In the genomic region with DNA sequence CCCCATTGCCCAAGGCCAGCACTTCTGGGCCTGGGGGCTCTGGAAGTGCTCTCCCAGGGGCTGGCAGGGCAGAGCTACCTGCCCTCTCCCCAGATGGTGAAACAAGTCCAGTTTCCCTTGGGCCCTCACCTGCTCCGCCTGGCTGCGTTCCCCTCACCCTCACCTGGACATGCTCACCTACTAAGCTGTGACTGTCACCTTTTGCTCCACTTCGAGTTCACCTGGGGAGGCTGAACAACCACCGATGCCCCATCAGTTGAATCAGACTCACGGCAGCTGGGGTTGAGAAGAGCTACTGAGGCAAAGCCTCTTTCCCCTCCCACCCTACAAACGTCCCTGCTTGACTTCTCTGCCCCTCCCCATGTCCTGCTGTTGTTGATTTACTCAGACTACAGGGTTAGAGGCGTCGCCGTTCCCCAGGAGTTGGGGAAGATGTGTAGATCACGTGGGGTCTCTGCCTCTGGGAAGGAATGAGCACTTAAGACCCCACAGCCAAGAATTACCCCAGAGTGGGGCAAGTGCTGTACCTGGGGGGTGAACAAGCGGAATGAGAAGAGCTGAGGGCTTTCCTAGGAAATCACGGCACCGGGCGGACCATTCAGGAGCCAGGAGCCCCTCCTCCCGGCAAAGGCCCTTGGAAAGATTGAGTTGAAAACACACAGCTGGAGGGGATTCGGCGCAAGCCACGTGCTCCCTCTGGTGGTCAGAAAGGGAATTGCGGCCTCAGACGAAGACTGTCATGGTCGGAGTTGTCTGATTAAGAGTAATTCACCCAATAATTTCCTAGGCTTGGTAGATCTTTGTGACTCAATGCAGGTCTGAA, we compare ENCODE assay signal across 8 cellular contexts. TPM values are rescaled to one million over a fixed set of nuclear protein-coding genes. Genes with fewer than 3 reads are reported as not detected.
DNase-seq lines count a peak whose midpoint lies in the region; ATAC-seq, FAIRE-seq and TF ChIP-seq lines count a peak whose summit lies in the region.

No MANE protein-coding gene starts in this region.

- peak; percentile 95 for TF ChIP-seq CTCF in RWPE2 (IDR thresholded peaks at IDR 0.05; ENCODE audit: poor library complexity, severe bottlenecking)

- H3K79me2 ChIP-seq in Karpas-422 (ENCODE audit: low read length), result no peaks in the 10 kb centered on the region

- H3K9me3 ChIP-seq in Karpas-422 (ENCODE audit: low read length), result no peaks in the 10 kb centered on the region
- H3K9me3 ChIP-seq in RWPE2 (ENCODE audit: severe bottlenecking), result no peaks in the 10 kb centered on the region

- no peak overlapping the region for H2AFZ ChIP-seq in Karpas-422 (ENCODE audit: low read length)

- H3K27ac ChIP-seq in Karpas-422 (ENCODE audit: low read length), result no peak overlapping the region
- no peak overlapping the region for H3K27ac ChIP-seq in RWPE2 (ENCODE audit: poor library complexity, severe bottlenecking)

- no peaks in the 10 kb centered on the region for H3K9me2 ChIP-seq in Karpas-422 (replicated peaks; ENCODE audit: insufficient read depth, low read length)

- FAIRE-seq in GM18507 (lab: Jason Lieb, UNC), result peak; percentile 97

- DNase-seq in A172 (ENCODE audit: low spot score), result peak; percentile 67
- DNase-seq in GM18507 (ENCODE audit: extremely low spot score, insufficient read length, low read depth), result peak; percentile 57
- peak; percentile 76 for DNase-seq in Karpas-422
- DNase-seq in RWPE2 (ENCODE audit: low spot score), result no peak
- DNase-seq in activated effector memory CD4-positive, alpha-beta T cell treated with anti-CD3 and anti-CD28 coated beads, Interleukin-2, amount 50 U/mL, for 16 hours, result peak; percentile 96
- DNase-seq in foreskin melanocyte, result peak; percentile 63
- DNase-seq in nucleus accumbens (lab: John Stamatoyannopoulos, UW), result peak in 50 of 56 donors; percentile 24 to 92 (median 73)
- peak; percentile 96 for DNase-seq in superior temporal gyrus (ENCODE audit: extremely low spot score)

- no peaks in the 10 kb centered on the region for H4K20me1 ChIP-seq in Karpas-422 (ENCODE audit: insufficient read depth, low read depth, low read length)

- H3K36me3 ChIP-seq in Karpas-422 (ENCODE audit: insufficient read depth, low read length) (no peaks in the 10 kb centered on the region), RWPE2 (ENCODE audit: low read depth) (no peaks in the 10 kb centered on the region)

- H3K4me3 ChIP-seq in Karpas-422 (ENCODE audit: low read length), result no peak overlapping the region
- no peak overlapping the region for H3K4me3 ChIP-seq in RWPE2 (ENCODE audit: severe bottlenecking)

- H3K4me1 ChIP-seq in Karpas-422 (ENCODE audit: low read length) (peaks cover 15% of the 10 kb centered on the region), RWPE2 (ENCODE audit: insufficient read depth, poor library complexity, severe bottlenecking) (peaks cover 5% of the 10 kb centered on the region)

- H3K27me3 ChIP-seq in Karpas-422 (ENCODE audit: low read length), result no peaks in the 10 kb centered on the region
- no peaks in the 10 kb centered on the region for H3K27me3 ChIP-seq in RWPE2 (ENCODE audit: insufficient read depth, poor library complexity, severe bottlenecking)

- H3K9ac ChIP-seq in Karpas-422 (ENCODE audit: low read length), result no peak overlapping the region

- no peak overlapping the region for H3K4me2 ChIP-seq in Karpas-422 (ENCODE audit: low read depth, low read length, poor library complexity, severe bottlenecking)

- peak; percentile 64 for ATAC-seq in RWPE2 (ENCODE audit: low read depth)

RNA-seq across cellular contexts. Expression of a gene that starts 7.1 kb away (rescaled TPM):
- not detected in 2 replicates for total RNA-seq in A172 (2014; rRNA removed; shearing (Covaris generic))
- total RNA-seq in Karpas-422 (2014; rRNA removed; shearing (Covaris generic); ENCODE audit: low replicate concordance), result 1.4 and 3.1 TPM in 2 replicates

RNA-seq across cellular contexts. Expression of a gene that starts 20.4 kb away (rescaled TPM):
- total RNA-seq in A172 (2014; rRNA removed; shearing (Covaris generic)), result not detected in 2 replicates
- total RNA-seq in Karpas-422 (2014; rRNA removed; shearing (Covaris generic); ENCODE audit: low replicate concordance), result not detected in 2 replicates

RNA-seq across cellular contexts. Expression of a gene that starts 59.0 kb away (rescaled TPM):
- total RNA-seq in A172 (2014; rRNA removed; shearing (Covaris generic)), result 2.1 and 2.9 TPM in 2 replicates
- total RNA-seq in Karpas-422 (2014; rRNA removed; shearing (Covaris generic); ENCODE audit: low replicate concordance), result not detected in 2 replicates
